ENCODE assay signal across 18 cellular contexts in genomic region chr2:182655750-182656149, GRCh38.
A peak's percentile ranks its signal among the peaks of the same experiment; 100 is the strongest.
DNase-seq lines count a peak whose midpoint lies in the region; ATAC-seq, FAIRE-seq and TF ChIP-seq lines count a peak whose summit lies in the region.
"Had no signal": no experiment of that assay in that cellular context is flagged by ENCODE, and none has a peak within 500 bp of the region (broad histone marks: within the 10 kb centered on the region; RNA-seq: fewer than 3 reads in every experiment).

No MANE protein-coding gene starts in this region.

- H3K36me3 Mint-ChIP-seq in nephron progenitor cell (ENCODE audit: low read depth) (no peaks in the 10 kb centered on the region), MCF 10A (ENCODE audit: insufficient read depth, unreplicated experiment) (no peaks in the 10 kb centered on the region)
- H3K36me3 Mint-ChIP-seq: CD8-positive, alpha-beta memory T cell had no signal

- intact Hi-C loops in Right ventricle myocardium inferior (cut with DNase I): no loop called here
- intact Hi-C loops in MCF 10A (cut with micrococcal nuclease): no loop called here

- H3K27ac Mint-ChIP-seq in nephron progenitor cell (peak overlapping the region; percentile 28), MCF 10A (ENCODE audit: low read depth, unreplicated experiment) (no peak overlapping the region)
- H3K27ac Mint-ChIP-seq: CD8-positive, alpha-beta memory T cell; H9 had no signal

- peaks cover 9% of the 10 kb centered on the region for H3K4me1 ChIP-seq in cardiac muscle cell (ENCODE audit: low read depth)
- H3K4me1 ChIP-seq: SJSA1 had no signal

- TF ChIP-seq CTCF in cardiac muscle cell (IDR thresholded peaks at IDR 0.05; ENCODE audit: low read depth, low read length) (no peak), nephron progenitor cell (IDR thresholded peaks at IDR 0.05) (no peak), MCF 10A (IDR thresholded peaks at IDR 0.05; ENCODE audit: unreplicated experiment) (no peak)

- ATAC-seq in Right ventricle myocardium inferior (no peak), GM19023 (IDR thresholded peaks at IDR 0.05; ENCODE audit: unreplicated experiment) (no peak)
- ATAC-seq: Panc1 had no signal

- no peaks in the 10 kb centered on the region for H3K27me3 Mint-ChIP-seq in nephron progenitor cell (ENCODE audit: low read depth, poor library complexity)
- no peaks in the 10 kb centered on the region for H3K27me3 Mint-ChIP-seq in MCF 10A (ENCODE audit: insufficient read depth, unreplicated experiment)

- no peaks in the 10 kb centered on the region for H3K36me3 ChIP-seq in cardiac muscle cell
- H3K36me3 ChIP-seq: SJSA1 had no signal

- BruUV-seq in MCF 10A (replicated peaks; lab: Mats Ljungman, UMichigan): no TSS peak

- no peak for DNase-seq in cardiac muscle cell (ENCODE audit: low read depth in 1 of 2, low spot score in 1 of 2)
- DNase-seq in Right ventricle myocardium inferior (ENCODE audit: missing footprints): no peak
- peak; percentile 88 for DNase-seq in SK-N-DZ (ENCODE audit: low spot score)
- no peak for DNase-seq in nephron progenitor cell
- no peak for DNase-seq in H54 (ENCODE audit: insufficient read length, low spot score)
- no peak for DNase-seq in MCF 10A (ENCODE audit: unreplicated experiment)
- DNase-seq: C1 segment of cervical spinal cord; CD8-positive, alpha-beta memory T cell; DMS79; H9; KG1; NCI-H1417 treated with DMSO at 0.1 percent for 48 hours; NCI-H2029; NCI-H2171 treated with DMSO at 0.1 percent for 48 hours; NCI-H510A treated with DMSO at 0.1 percent for 48 hours had no signal

- peak overlapping the region; percentile 44 for H3K27ac ChIP-seq in cardiac muscle cell
- H3K27ac ChIP-seq: SJSA1 had no signal

- peaks cover 18% of the 10 kb centered on the region for H3K4me1 Mint-ChIP-seq in nephron progenitor cell
- no peaks in the 10 kb centered on the region for H3K4me1 Mint-ChIP-seq in MCF 10A (ENCODE audit: insufficient read depth, unreplicated experiment)
- H3K4me1 Mint-ChIP-seq: H9 had no signal

- CTCF ChIA-PET in MCF 10A (lab: Yijun Ruan, JAX): interaction anchor here (0.8 to 3.6 kb wide), 4 partner anchors 11 to 470 kb away, joined by 3 to 16 read pairs (median 6); no protein-coding TSS in a partner anchor

- H3K27me3 ChIP-seq in cardiac muscle cell: no peaks in the 10 kb centered on the region

- no peak overlapping the region for H3K4me3 ChIP-seq in cardiac muscle cell
- H3K4me3 ChIP-seq: SJSA1 had no signal

- no peaks in the 10 kb centered on the region for H3K9me3 ChIP-seq in cardiac muscle cell (ENCODE audit: low read depth)
- H3K9me3 ChIP-seq: SJSA1 had no signal

- POLR2A ChIA-PET in MCF 10A (lab: Yijun Ruan, JAX): no interaction called here

- H3K4me3 Mint-ChIP-seq in nephron progenitor cell: no peak overlapping the region
- H3K4me3 Mint-ChIP-seq in MCF 10A (ENCODE audit: unreplicated experiment): no peak overlapping the region
- H3K4me3 Mint-ChIP-seq: CD8-positive, alpha-beta memory T cell; H9 had no signal

- TF ChIP-seq POLR2A in H54 (IDR thresholded peaks at IDR 0.05; ENCODE audit: low read depth, low read length): no peak

- FAIRE-seq in H54 (lab: Jason Lieb, UNC): no peak

- H3K9me3 Mint-ChIP-seq in nephron progenitor cell: no peaks in the 10 kb centered on the region
- no peaks in the 10 kb centered on the region for H3K9me3 Mint-ChIP-seq in MCF 10A (ENCODE audit: unreplicated experiment)
- H3K9me3 Mint-ChIP-seq: CD8-positive, alpha-beta memory T cell; H9 had no signal
